8 cellular contexts compared by ENCODE assay signal in the genomic region with DNA sequence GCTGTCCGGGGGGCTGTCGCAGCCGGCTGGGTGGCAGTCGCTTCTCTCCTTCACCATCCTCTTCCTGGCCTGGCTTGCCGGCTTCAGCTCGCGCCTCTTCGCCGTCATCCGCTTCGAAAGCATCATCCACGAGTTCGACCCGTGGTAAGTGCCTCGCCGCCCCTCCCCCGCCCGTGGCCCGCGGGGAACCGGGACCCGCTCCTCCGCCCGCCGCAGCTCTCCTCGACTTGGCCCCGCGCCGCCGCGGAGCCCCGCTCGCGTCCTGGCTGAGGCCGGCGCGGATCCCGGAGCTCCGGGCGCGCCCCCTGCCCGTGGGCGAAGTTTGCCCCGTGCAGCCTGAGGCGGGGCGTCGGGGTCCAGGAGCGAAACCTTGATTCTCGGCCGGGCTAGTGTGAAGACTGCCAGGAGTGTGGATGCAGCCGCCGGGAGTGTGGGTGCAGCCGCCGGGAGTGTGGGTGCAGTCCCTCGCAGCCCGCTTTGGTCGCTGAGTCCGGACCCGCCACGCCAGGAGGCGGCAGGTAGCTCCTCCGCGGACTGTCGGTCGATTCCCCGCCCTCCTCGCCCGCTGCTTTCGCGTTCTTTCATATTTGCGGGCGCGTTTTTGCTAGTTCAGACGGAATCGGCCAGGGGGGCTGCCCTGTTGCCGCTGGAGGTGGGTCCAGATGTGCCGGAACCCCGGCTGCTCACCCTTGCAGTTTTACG. TPM values are rescaled to one million over a fixed set of nuclear protein-coding genes. Genes with fewer than 3 reads are reported as not detected.
DNase-seq lines count a peak whose midpoint lies in the region; ATAC-seq, FAIRE-seq and TF ChIP-seq lines count a peak whose summit lies in the region.

No MANE protein-coding gene starts in this region.

- H3K27me3 ChIP-seq in astrocyte (ENCODE audit: insufficient read depth, low read length) (no peaks in the 10 kb centered on the region), skeletal muscle satellite cell (ENCODE audit: control insufficient read depth, insufficient read depth, low read length) (peaks cover 12% of the 10 kb centered on the region)

- H3K9ac ChIP-seq in astrocyte (ENCODE audit: low read length) (peak overlapping the region; percentile 94), skeletal muscle satellite cell (ENCODE audit: low read depth, low read length) (peak overlapping the region; percentile 85)

- H3K36me3 ChIP-seq in astrocyte (ENCODE audit: insufficient read depth, low read length) (no peaks in the 10 kb centered on the region), skeletal muscle satellite cell (ENCODE audit: insufficient read depth, low read length) (no peaks in the 10 kb centered on the region)

- peak overlapping the region; percentile 63 for H2AFZ ChIP-seq in astrocyte (ENCODE audit: low read depth, low read length)

- H3K4me1 Mint-ChIP-seq in astrocyte (ENCODE audit: low read depth, unreplicated experiment), result peaks cover 13% of the 10 kb centered on the region

- no peak for FAIRE-seq in astrocyte (lab: Jason Lieb, UNC)

- H4K20me1 ChIP-seq in astrocyte (ENCODE audit: insufficient read depth, low read length), result peaks cover 49% of the 10 kb centered on the region

- H3K9me3 ChIP-seq in astrocyte (ENCODE audit: insufficient read depth, low read depth, low read length) (no peaks in the 10 kb centered on the region), skeletal muscle satellite cell (replicated peaks; ENCODE audit: low read length) (no peaks in the 10 kb centered on the region)

- H3K36me3 Mint-ChIP-seq in astrocyte (ENCODE audit: low read depth, unreplicated experiment), result no peaks in the 10 kb centered on the region

- peak; percentile 48 for DNase-seq in activated T-cell treated with anti-CD3 and anti-CD28 coated beads for 1 hour (ENCODE audit: low read depth)
- no peak for DNase-seq in activated T-cell treated with anti-CD3 and anti-CD28 coated beads, Interleukin-2, amount 50 U/mL, for 1 hour
- peak; percentile 40 for DNase-seq in T follicular helper cell (ENCODE audit: low read depth)
- peak; percentile 8 for DNase-seq in astrocyte (ENCODE audit: low read depth)
- no peak for DNase-seq in SKM-1 treated with dmso at 0.1 percent for 144 hours (lab: John Stamatoyannopoulos, UW; ENCODE audit: unreplicated experiment)

- H3K79me2 ChIP-seq in astrocyte (ENCODE audit: insufficient read depth, low read length), result peaks cover 56% of the 10 kb centered on the region

- H3K27ac ChIP-seq in astrocyte (ENCODE audit: low read depth, low read length), result peak overlapping the region; percentile 97

- H3K4me2 ChIP-seq in astrocyte (ENCODE audit: low read length) (peak overlapping the region; percentile 90), skeletal muscle satellite cell (ENCODE audit: low read length) (peak overlapping the region; percentile 85)

- no peak for TF ChIP-seq CTCF in astrocyte (IDR thresholded peaks at IDR 0.05; ENCODE audit: insufficient read depth, low read depth, low read length)

- no peaks in the 10 kb centered on the region for H3K27me3 Mint-ChIP-seq in astrocyte (ENCODE audit: low read depth, unreplicated experiment)

- peak overlapping the region; percentile 98 for H3K4me3 Mint-ChIP-seq in astrocyte (ENCODE audit: unreplicated experiment)

- H3K4me3 ChIP-seq in astrocyte (ENCODE audit: insufficient read depth, low read depth, low read length), result peak overlapping the region; percentile 75
- H3K4me3 ChIP-seq in iPS-11a (ENCODE audit: low read depth, low read length), result peak overlapping the region; percentile 66
- H3K4me3 ChIP-seq in skeletal muscle satellite cell (ENCODE audit: low read length), result peak overlapping the region; percentile 75

- H3K27ac Mint-ChIP-seq in astrocyte (ENCODE audit: unreplicated experiment), result peak overlapping the region; percentile 93

- ATAC-seq in HG03135 (IDR thresholded peaks at IDR 0.05; ENCODE audit: unreplicated experiment), result peak; percentile 2

- no peaks in the 10 kb centered on the region for H3K9me3 Mint-ChIP-seq in astrocyte (ENCODE audit: unreplicated experiment)

- H3K4me1 ChIP-seq in astrocyte (ENCODE audit: insufficient read depth, low read length) (peaks cover 7% of the 10 kb centered on the region), skeletal muscle satellite cell (ENCODE audit: control insufficient read depth, insufficient read depth, low read length) (peaks cover 14% of the 10 kb centered on the region)

RNA-seq across cellular contexts. Expression of a gene that starts 0.6 kb away (rescaled TPM):
- 156 and 164 TPM in 2 replicates for total RNA-seq in astrocyte
- 142 and 160 TPM in 2 replicates for total RNA-seq in skeletal muscle satellite cell (2012; rRNA removed)

Comparison
In these comparisons a context has a peak if more than half of its experiments do, and no peak if none do; other contexts are left out.
1. DNase-seq: peak in activated T-cell treated with anti-CD3 and anti-CD28 coated beads for 1 hour (single experiment), T follicular helper cell (single experiment) and astrocyte (single experiment); none in activated T-cell treated with anti-CD3 and anti-CD28 coated beads, Interleukin-2, amount 50 U/mL, for 1 hour (single experiment) and SKM-1 treated with dmso at 0.1 percent for 144 hours (single experiment).
2. Peak in every context shown above with its lines, with median percentiles within 50 percentile points of each other: H3K4me3 ChIP-seq.